Comparison of ENCODE assay signal across 8 cellular contexts in the genomic region with DNA sequence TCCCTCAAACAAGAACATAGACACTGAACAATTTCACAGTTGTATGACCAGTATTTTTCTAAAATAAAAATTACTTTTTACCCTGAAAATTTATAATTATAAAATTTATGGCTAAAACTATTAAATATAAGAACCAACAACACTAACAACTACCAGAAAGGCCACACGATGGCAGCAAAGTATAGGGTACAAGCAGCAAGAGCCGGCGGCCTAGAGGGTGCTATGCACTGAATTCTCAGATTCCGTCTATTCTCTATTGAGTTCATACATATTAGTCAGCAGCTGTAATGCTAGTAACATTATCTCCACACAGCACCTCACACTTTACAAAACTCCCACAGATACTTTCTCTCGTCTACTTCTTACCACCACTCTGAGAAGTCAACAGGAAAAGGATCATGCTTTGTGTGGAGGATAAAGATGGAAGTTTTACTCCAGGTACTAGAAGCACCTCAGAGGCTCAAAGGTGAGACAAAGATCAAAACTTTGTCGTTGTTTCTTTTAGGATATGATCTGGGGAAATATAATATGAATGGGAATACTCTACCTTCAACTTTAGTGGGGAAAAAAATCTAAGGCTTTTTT.
DNase-seq lines count a peak whose midpoint lies in the region; ATAC-seq, FAIRE-seq and TF ChIP-seq lines count a peak whose summit lies in the region.

No MANE protein-coding gene starts in this region.

- no peak overlapping the region for H3K9ac ChIP-seq in kidney (ENCODE audit: low read length in 2 of 2)

- H3K4me1 ChIP-seq in kidney (ENCODE audit: control insufficient read depth in 1 of 2, insufficient read depth in 1 of 2, low read depth in 1 of 2, low read length in 2 of 2): peaks cover 3 to 4% of the 10 kb centered on the region in 2 donors

- DNase-seq in AG20443 (ENCODE audit: low spot score) (peak; percentile 77), NCI-H2171 treated with DMSO at 0.1 percent for 48 hours (lab: John Stamatoyannopoulos, UW) (peak; percentile 87), bronchial epithelial cell (ENCODE audit: low read depth) (peak; percentile 74), kidney (peak; percentile 71)
- DNase-seq in stimulated activated CD4-positive, alpha-beta T cell treated with anti-CD3 and anti-CD28 coated beads, Interleukin-4, amount 100 ng/mL, for 24 hours: peak; percentile 72

- FAIRE-seq in bronchial epithelial cell (lab: Jason Lieb, UNC): no peak
- FAIRE-seq in kidney (lab: Jason Lieb, UNC): peak; percentile 91

- ATAC-seq in GM18868 (IDR thresholded peaks at IDR 0.05; ENCODE audit: unreplicated experiment) (peak; percentile 91), HG03139 (IDR thresholded peaks at IDR 0.05; ENCODE audit: unreplicated experiment) (peak; percentile 79)

- H3K27ac ChIP-seq in VCaP (no peak overlapping the region), kidney (ENCODE audit: low read depth in 2 of 2, low read length in 2 of 2) (no peak overlapping the region)

- intact Hi-C loops in kidney (cut with DNase I): no loop called here

- H3K9me3 ChIP-seq in kidney (ENCODE audit: control insufficient read depth in 1 of 2, low read length in 2 of 2): no peaks in the 10 kb centered on the region

- TF ChIP-seq CTCF in VCaP (conservative IDR thresholded peaks at IDR 0.05) (peak; percentile 88), bronchial epithelial cell (IDR thresholded peaks at IDR 0.05; ENCODE audit: insufficient read depth, low read length, severe bottlenecking) (peak; percentile 54), kidney (IDR thresholded peaks at IDR 0.05; ENCODE audit: borderline replicate concordance, extremely low read depth, insufficient read depth) (peak; percentile 66)

- H3K27me3 ChIP-seq in bronchial epithelial cell (ENCODE audit: control insufficient read depth, insufficient read depth, low read length): no peaks in the 10 kb centered on the region

- no peak overlapping the region for H3K4me3 ChIP-seq in bronchial epithelial cell (ENCODE audit: low read depth, low read length)
- no peak overlapping the region for H3K4me3 ChIP-seq in kidney (ENCODE audit: low read length in 2 of 2)

- H3K36me3 ChIP-seq in bronchial epithelial cell (ENCODE audit: control insufficient read depth, insufficient read depth, low read length): no peaks in the 10 kb centered on the region
- H3K36me3 ChIP-seq in kidney (ENCODE audit: control insufficient read depth in 1 of 2, insufficient read depth in 2 of 2, low read length in 2 of 2): no peaks in the 10 kb centered on the region
